8 cellular contexts compared by ENCODE assay signal in the genomic region with DNA sequence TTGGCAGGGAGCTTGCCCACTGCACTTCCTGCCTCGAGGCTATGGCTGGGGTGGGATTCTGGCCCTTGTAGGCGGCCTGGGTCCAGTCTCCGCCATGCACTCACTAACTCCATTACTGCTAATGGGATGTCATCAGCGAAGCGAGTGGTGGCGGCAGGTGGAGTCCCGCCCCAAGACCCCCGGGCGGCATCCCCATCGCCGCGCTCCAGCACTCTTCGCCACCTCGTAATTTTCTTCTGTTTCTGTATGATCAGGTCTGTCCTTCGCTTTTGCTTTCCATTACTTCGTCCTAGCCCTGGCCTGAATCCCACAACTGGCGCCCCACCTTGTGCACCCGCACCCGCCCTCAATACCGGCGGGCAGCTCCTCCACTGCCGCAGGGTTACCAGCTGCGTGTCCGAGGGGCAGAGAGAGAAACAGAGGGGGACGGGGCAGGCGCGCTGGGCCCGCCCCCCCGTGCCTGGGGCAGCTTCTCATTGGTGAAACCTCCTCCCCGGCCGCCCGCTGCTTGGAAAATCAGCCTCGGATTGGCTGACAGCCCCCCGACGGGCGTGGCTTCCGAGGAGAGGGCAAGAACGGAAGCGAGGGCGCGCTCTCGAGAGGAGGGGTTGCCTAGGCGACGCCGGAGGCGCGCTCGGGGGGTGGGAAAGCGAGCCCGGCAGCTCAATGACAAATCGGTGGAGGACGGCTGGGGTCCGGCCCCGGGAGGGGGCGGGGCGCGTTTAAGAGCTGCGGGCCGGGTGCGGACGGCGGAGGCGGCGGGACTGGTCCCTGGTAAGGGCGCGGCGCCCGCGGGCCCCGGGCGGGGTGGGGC. TPM values are rescaled to one million over a fixed set of nuclear protein-coding genes. Genes with fewer than 3 reads are reported as not detected.
DNase-seq lines count a peak whose midpoint lies in the region; ATAC-seq, FAIRE-seq and TF ChIP-seq lines count a peak whose summit lies in the region.

A gene with protein sequence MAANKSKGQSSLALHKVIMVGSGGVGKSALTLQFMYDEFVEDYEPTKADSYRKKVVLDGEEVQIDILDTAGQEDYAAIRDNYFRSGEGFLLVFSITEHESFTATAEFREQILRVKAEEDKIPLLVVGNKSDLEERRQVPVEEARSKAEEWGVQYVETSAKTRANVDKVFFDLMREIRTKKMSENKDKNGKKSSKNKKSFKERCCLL (plus strand): TSS at position 646 of the 814 bp plus-strand sequence. CDS start 25,813 bp downstream, outside the sequence.

- BruUV-seq in Calu3 (replicated peaks; lab: Mats Ljungman, UMichigan): no TSS peak

- H3K4me2 ChIP-seq in OCI-LY1 (ENCODE audit: low read length): peak within 1 kb of the TSS; percentile 84

- H3K4me3 ChIP-seq in HUES64 (ENCODE audit: low read length): peak within 1 kb of the TSS; percentile 86
- H3K4me3 ChIP-seq in OCI-LY1 (ENCODE audit: low read depth, low read length, poor library complexity, severe bottlenecking): peak within 1 kb of the TSS; percentile 79

- CTCF ChIA-PET in Calu3 (lab: Charles Lee): interaction anchor here (0.5 to 2.0 kb wide), 9 partner anchors 13 to 1373 kb away, joined by 3 to 14 read pairs (median 3); partner anchors contain the start of gene TMEM185B

- WGBS in HUES64: under 1% methylated on average over 71 of the region's 71 CpGs

- H3K4me1 Mint-ChIP-seq in Calu3 (ENCODE audit: low read depth, unreplicated experiment): peaks cover 40% of the 10 kb centered on the region
- peaks cover 32% of the 10 kb centered on the region for H3K4me1 Mint-ChIP-seq in mesothelial cell of epicardium

- peak; percentile 87 for ATAC-seq in GM21447 (IDR thresholded peaks at IDR 0.05; ENCODE audit: unreplicated experiment)

- peaks cover 50% of the 10 kb centered on the region for H3K27me3 ChIP-seq in HUES64 (ENCODE audit: insufficient read depth, low read length)
- no peaks in the 10 kb centered on the region; the same call in 1 of the 2 replicates for H3K27me3 ChIP-seq in OCI-LY1 (ENCODE audit: insufficient read depth, low read length)

- DNase-seq in Calu3: peak; percentile 99
- peak; percentile 99 for DNase-seq in activated CD8-positive, alpha-beta memory T cell treated with anti-CD3 and anti-CD28 coated beads, Interleukin-2, amount 50 U/mL, for 4 hours
- peak; percentile 97 to 98 for DNase-seq in mesothelial cell of epicardium (ENCODE audit: low spot score in 2 of 2, unreplicated experiment in 2 of 2)
- DNase-seq in stimulated activated CD8-positive, alpha-beta memory T cell treated with anti-CD3 and anti-CD28 coated beads, Interleukin-15, amount 100 ng/mL, for 48 hours (ENCODE audit: low read depth in 2 of 2): peak; percentile 99

- peak; percentile 92 for FAIRE-seq in endometrium (lab: Jason Lieb, UNC)

- H4K20me1 ChIP-seq in OCI-LY1 (ENCODE audit: insufficient read depth, low read length): no peaks in the 10 kb centered on the region

- H3K27me3 Mint-ChIP-seq in Calu3 (ENCODE audit: unreplicated experiment) (peaks cover 13% of the 10 kb centered on the region), mesothelial cell of epicardium (ENCODE audit: low read depth) (peaks cover 40% of the 10 kb centered on the region)

- no peaks in the 10 kb centered on the region for H3K36me3 ChIP-seq in HUES64 (ENCODE audit: insufficient read depth, low read length)
- H3K36me3 ChIP-seq in OCI-LY1 (ENCODE audit: insufficient read depth, low read length): no peaks in the 10 kb centered on the region

- no peaks in the 10 kb centered on the region for H3K9me2 ChIP-seq in OCI-LY1 (ENCODE audit: low read depth, low read length)

- H3K9ac ChIP-seq in HUES64 (ENCODE audit: low read depth, low read length) (peak within 1 kb of the TSS; percentile 50), OCI-LY1 (ENCODE audit: low read length) (peak within 1 kb of the TSS; percentile 67)

- no peaks in the 10 kb centered on the region for H3K79me2 ChIP-seq in OCI-LY1 (ENCODE audit: insufficient read depth, low read length)

- H2AFZ ChIP-seq in OCI-LY1 (ENCODE audit: low read length): no peak within 1 kb of the TSS

- H3K9me3 Mint-ChIP-seq in Calu3 (ENCODE audit: low read depth, unreplicated experiment) (no peaks in the 10 kb centered on the region), mesothelial cell of epicardium (no peaks in the 10 kb centered on the region)

- intact Hi-C loops in Calu3 (cut with micrococcal nuclease; ENCODE audit: unreplicated experiment): loop anchor here (1.0 to 5.0 kb wide), 2 partner anchors 35 to 61 kb away; no protein-coding TSS in a partner anchor

- H3K4me3 Mint-ChIP-seq in Calu3 (ENCODE audit: low read depth, unreplicated experiment): peak within 1 kb of the TSS; percentile 96
- peak within 1 kb of the TSS; percentile 95 for H3K4me3 Mint-ChIP-seq in mesothelial cell of epicardium

- H3K4me1 ChIP-seq in HUES64 (ENCODE audit: insufficient read depth, low read length) (peaks cover 5% of the 10 kb centered on the region; the same call in 1 of the 2 replicates), OCI-LY1 (ENCODE audit: insufficient read depth, low read length, severe bottlenecking) (peaks cover 19% of the 10 kb centered on the region)

- H3K9me3 ChIP-seq in HUES64 (ENCODE audit: insufficient read depth, low read depth, low read length): no peaks in the 10 kb centered on the region
- H3K9me3 ChIP-seq in OCI-LY1 (ENCODE audit: low read length): no peaks in the 10 kb centered on the region

- H3K27ac ChIP-seq in HUES64 (ENCODE audit: low read depth, low read length) (no peak within 1 kb of the TSS; the same call in 1 of the 2 replicates), OCI-LY1 (ENCODE audit: low read depth, low read length, poor library complexity, severe bottlenecking) (no peak within 1 kb of the TSS)

- TF ChIP-seq CTCF in Calu3 (IDR thresholded peaks at IDR 0.05; ENCODE audit: unreplicated experiment): no peak
- no peak for TF ChIP-seq CTCF in OCI-LY1 (IDR thresholded peaks at IDR 0.05; ENCODE audit: low read length)
- TF ChIP-seq CTCF in mesothelial cell of epicardium (IDR thresholded peaks at IDR 0.05; ENCODE audit: unreplicated experiment): no peak

- H3K36me3 Mint-ChIP-seq in Calu3 (ENCODE audit: insufficient read depth, unreplicated experiment): peaks cover 26% of the 10 kb centered on the region
- H3K36me3 Mint-ChIP-seq in mesothelial cell of epicardium: no peaks in the 10 kb centered on the region

- no peaks in the 10 kb centered on the region for H3F3A ChIP-seq in OCI-LY1 (ENCODE audit: insufficient read depth, low read length)

- H3K27ac Mint-ChIP-seq in Calu3 (ENCODE audit: unreplicated experiment) (peak within 1 kb of the TSS; percentile 60), mesothelial cell of epicardium (peak within 1 kb of the TSS; percentile 90)

RNA-seq across cellular contexts. Expression of the gene that starts here (rescaled TPM):
- total RNA-seq in Calu3 (2022) (40.2 and 41.3 TPM in 2 replicates), mesothelial cell of epicardium (25.1 to 25.9 TPM (median 25.3 TPM) in 3 replicates)
- 20.5 TPM for polyA plus RNA-seq in HUES64 (2013, experiment 1 of 2)
- 24.3 TPM for polyA plus RNA-seq in HUES64 (2013, experiment 2 of 2)
